Comparison of ENCODE assay signal across 28 cellular contexts in the genomic region with DNA sequence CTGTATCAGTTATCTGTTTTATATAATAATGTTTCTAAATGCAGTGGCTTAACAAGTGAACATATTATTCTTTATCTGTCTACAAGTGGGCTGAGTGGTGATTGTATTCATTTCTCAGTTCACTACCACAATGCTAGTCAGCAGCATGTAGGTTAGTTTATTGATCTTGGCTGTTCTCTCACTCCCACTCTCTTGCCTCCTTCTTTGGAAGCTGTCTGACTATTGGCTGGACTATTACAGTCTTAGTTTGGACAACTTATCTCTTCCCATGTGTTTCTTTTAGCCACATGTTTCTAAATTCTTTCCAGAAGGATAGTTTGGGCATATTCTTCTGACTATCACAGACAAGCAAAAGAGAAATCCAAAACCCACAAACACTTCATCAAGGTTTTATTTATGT.
"Had no signal": no experiment of that assay in that cellular context is flagged by ENCODE, and none has a peak within 500 bp of the region (broad histone marks: within the 10 kb centered on the region; RNA-seq: fewer than 3 reads in every experiment).

No MANE protein-coding gene starts in this region.

- H3K27me3 ChIP-seq: left lung, stomach, testis, thyroid gland, transverse colon, upper lobe of left lung, vagina had no signal

- H3K4me3 Mint-ChIP-seq: naive thymus-derived CD8-positive, alpha-beta T cell; nephron; neural crest cell; stimulated activated naive B cell treated with anti-CD40 and anti-IgM and Interleukin-4, amounts not matched to agents 10 μg/mL and 1 μg/mL and 100 μg/mL, for 72 hours had no signal

- ATAC-seq: left colon; left lung; lower lobe of right lung; naive thymus-derived CD8-positive, alpha-beta T cell; right cardiac atrium; sciatic nerve; stimulated activated naive B cell treated with anti-CD40 and anti-IgM and Interleukin-4, amounts not matched to agents 10 μg/mL and 1 μg/mL and 100 μg/mL, for 72 hours; stimulated activated naive CD8-positive, alpha-beta T cell treated with anti-CD3 and anti-CD28 coated beads, Interleukin-15, Interleukin-2, amounts not matched to agents 100 U/mL and 50 U/mL, for 24 hours had no signal

- H3K27ac Mint-ChIP-seq: naive thymus-derived CD8-positive, alpha-beta T cell; nephron; stimulated activated naive B cell treated with anti-CD40 and anti-IgM and Interleukin-4, amounts not matched to agents 10 μg/mL and 1 μg/mL and 100 μg/mL, for 72 hours had no signal

- H3K9me3 Mint-ChIP-seq: nephron had no signal

- H3K4me1 Mint-ChIP-seq: naive thymus-derived CD8-positive, alpha-beta T cell; nephron; neural crest cell; stimulated activated naive B cell treated with anti-CD40 and anti-IgM and Interleukin-4, amounts not matched to agents 10 μg/mL and 1 μg/mL and 100 μg/mL, for 72 hours had no signal

- H3K27ac ChIP-seq: left lung, lower lobe of right lung, parathyroid adenoma, skin epidermis, stomach, testis, thyroid gland, transverse colon, upper lobe of left lung, vagina had no signal

- FAIRE-seq: islet of Langerhans had no signal

- H3K4me3 ChIP-seq: left lung, lower lobe of right lung, skin epidermis, stomach, testis, thyroid gland, transverse colon, upper lobe of left lung, vagina had no signal

- H3K4me1 ChIP-seq: left lung, lower lobe of right lung, parathyroid adenoma, stomach, testis, thyroid gland, transverse colon, upper lobe of left lung, vagina had no signal

- H3K79me2 ChIP-seq: parathyroid adenoma had no signal

- H3K27me3 Mint-ChIP-seq: naive thymus-derived CD8-positive, alpha-beta T cell; stimulated activated naive B cell treated with anti-CD40 and anti-IgM and Interleukin-4, amounts not matched to agents 10 μg/mL and 1 μg/mL and 100 μg/mL, for 72 hours had no signal

- H3K9me3 ChIP-seq: lower lobe of right lung, testis, thyroid gland, transverse colon, upper lobe of left lung, vagina had no signal

- H3K36me3 Mint-ChIP-seq: naive thymus-derived CD8-positive, alpha-beta T cell; stimulated activated naive B cell treated with anti-CD40 and anti-IgM and Interleukin-4, amounts not matched to agents 10 μg/mL and 1 μg/mL and 100 μg/mL, for 72 hours had no signal

- H3K36me3 ChIP-seq: left lung, lower lobe of right lung, stomach, thyroid gland, transverse colon, upper lobe of left lung, vagina had no signal

- DNase-seq: kidney; left colon; left lung; lower lobe of right lung; mammary epithelial cell; mesenchymal stem cell; naive thymus-derived CD8-positive, alpha-beta T cell; occipital lobe; retina; right cardiac atrium; stimulated activated CD4-positive, alpha-beta T cell treated with anti-CD3 and anti-CD28 coated beads, Interleukin-12 subunit alpha, Interleukin-12 subunit beta, amount 100 ng/mL, for 4 hours; stimulated activated CD4-positive, alpha-beta T cell treated with anti-CD3 and anti-CD28 coated beads, Interleukin-15, amount 100 ng/mL, for 24 hours; stimulated activated CD4-positive, alpha-beta T cell treated with anti-CD3 and anti-CD28 coated beads, Interleukin-2, amount 100 ng/mL, for 24 hours; stimulated activated CD4-positive, alpha-beta T cell treated with anti-CD3 and anti-CD28 coated beads, Interleukin-4, amount 100 ng/mL, for 1 hour; stimulated activated naive B cell treated with anti-CD40 and anti-IgM and Interleukin-4, amounts not matched to agents 10 μg/mL and 1 μg/mL and 100 μg/mL, for 72 hours; stimulated activated naive CD8-positive, alpha-beta T cell treated with anti-CD3 and anti-CD28 coated beads, Interleukin-15, Interleukin-2, amounts not matched to agents 100 U/mL and 50 U/mL, for 24 hours; stomach; testis; thyroid gland; transverse colon; upper lobe of left lung had no signal

- H3K9ac ChIP-seq: parathyroid adenoma had no signal

- H2AFZ ChIP-seq: parathyroid adenoma had no signal
